1 cellular context compared by ENCODE assay signal in genomic region chr16:17293813-17294558, GRCh38.
TF ChIP-seq lines count a peak whose summit lies in the region.

No MANE protein-coding gene starts in this region.

TF ChIP-seq in GM23338, 12 proteins besides CTCF, POLR2A, EP300 and RAD21 (continued from another document):
- TF ChIP-seq ZNF462 (CRISPR knock-in tag; IDR thresholded peaks at IDR 0.05) (no peak), NANOG (IDR thresholded peaks at IDR 0.05; ENCODE audit: borderline replicate concordance) (no peak), EZH2phosphoT487 (IDR thresholded peaks at IDR 0.05; ENCODE audit: unreplicated experiment) (no peak), REST (IDR thresholded peaks at IDR 0.05; ENCODE audit: unreplicated experiment) (no peak), STAT1 (IDR thresholded peaks at IDR 0.05; ENCODE audit: unreplicated experiment) (no peak), JUNB (IDR thresholded peaks at IDR 0.05; ENCODE audit: unreplicated experiment) (no peak)
